Comparison of ENCODE assay signal across 15 cellular contexts in genomic region chr3:195467641-195468390, GRCh38. TPM values are rescaled to one million over a fixed set of nuclear protein-coding genes. Genes with fewer than 3 reads are reported as not detected.
DNase-seq lines count a peak whose midpoint lies in the region; ATAC-seq and TF ChIP-seq lines count a peak whose summit lies in the region.
"Had no signal": no experiment of that assay in that cellular context is flagged by ENCODE, and none has a peak within 500 bp of the region (broad histone marks: within the 10 kb centered on the region; RNA-seq: fewer than 3 reads in every experiment).

No MANE protein-coding gene starts in this region.

- H3K4me3 ChIP-seq in KMS-11 (IDR thresholded peaks at IDR 0.05; ENCODE audit: insufficient read depth, low read depth, low read length) (peak overlapping the region; percentile 25), left ventricle myocardium inferior (no peak overlapping the region)
- H3K4me3 ChIP-seq: tibial nerve had no signal

- peaks cover 0 to 22% (median 15%) of the 10 kb centered on the region in 9 donors for H3K9me3 Mint-ChIP-seq in naive thymus-derived CD8-positive, alpha-beta T cell

- H3K27ac ChIP-seq in KMS-11, result peak overlapping the region; percentile 55
- H3K27ac ChIP-seq in left ventricle myocardium inferior (replicated peaks), result no peak overlapping the region
- H3K27ac ChIP-seq: tibial nerve had no signal

- peak overlapping the region; percentile 44 to 86 (median 77) for H3K27ac Mint-ChIP-seq in naive thymus-derived CD8-positive, alpha-beta T cell
- H3K27ac Mint-ChIP-seq: H9 had no signal

- no peaks in the 10 kb centered on the region for H3K27me3 Mint-ChIP-seq in naive thymus-derived CD8-positive, alpha-beta T cell

- H3K27me3 ChIP-seq in KMS-11 (ENCODE audit: insufficient read depth, low read depth) (no peaks in the 10 kb centered on the region), left ventricle myocardium inferior (ENCODE audit: low read depth) (no peaks in the 10 kb centered on the region)
- H3K27me3 ChIP-seq: tibial nerve had no signal

- peak overlapping the region; percentile 38 for H2AFZ ChIP-seq in KMS-11 (ENCODE audit: low read depth)

- peak overlapping the region; percentile 13; the same call in 1 of the 2 replicates for H3K9ac ChIP-seq in KMS-11

- H4K20me1 ChIP-seq in KMS-11 (ENCODE audit: insufficient read depth), result no peaks in the 10 kb centered on the region

- no peaks in the 10 kb centered on the region for H3K36me3 ChIP-seq in KMS-11 (ENCODE audit: insufficient read depth)
- H3K36me3 ChIP-seq in left ventricle myocardium inferior, result no peaks in the 10 kb centered on the region
- H3K36me3 ChIP-seq: tibial nerve had no signal

- peaks cover 3 to 9% (median 8%) of the 10 kb centered on the region in 4 donors for H3K4me1 Mint-ChIP-seq in naive thymus-derived CD8-positive, alpha-beta T cell

- H3K4me1 ChIP-seq in KMS-11 (ENCODE audit: low read depth, poor library complexity, severe bottlenecking), result peaks cover 21% of the 10 kb centered on the region
- H3K4me1 ChIP-seq in left ventricle myocardium inferior, result peaks cover 6% of the 10 kb centered on the region
- H3K4me1 ChIP-seq: tibial nerve had no signal

- peak; percentile 89 to 92 for ATAC-seq in naive thymus-derived CD8-positive, alpha-beta T cell

- DNase-seq in EH (ENCODE audit: low read depth) (peak; percentile 51), amniotic epithelial cell (ENCODE audit: low read depth) (peak; percentile 92), NCI-H510A (lab: John Stamatoyannopoulos, UW) (no peak), NAMALWA (ENCODE audit: low spot score) (no peak), left ventricle myocardium inferior (no peak), foreskin melanocyte (no peak)
- peak in 2 of 10 donors; percentile 40 to 47 for DNase-seq in naive thymus-derived CD8-positive, alpha-beta T cell
- DNase-seq: activated effector memory CD4-positive, alpha-beta T cell treated with Interleukin-2 at 50 U/mL for 16 hours; Calu3; dermis blood vessel endothelial cell; H9; NCI-H1105; NCI-H510A treated with DMSO at 0.1 percent for 48 hours had no signal

- H3K36me3 Mint-ChIP-seq in naive thymus-derived CD8-positive, alpha-beta T cell, result peaks cover 0 to 20% (median 16%) of the 10 kb centered on the region in 3 donors

- no peaks in the 10 kb centered on the region for H3K9me3 ChIP-seq in left ventricle myocardium inferior (replicated peaks)
- H3K9me3 ChIP-seq: tibial nerve had no signal

- H3K4me2 ChIP-seq in KMS-11, result peak overlapping the region; percentile 40

- peak overlapping the region in 3 of 10 donors; percentile 1 to 46 (median 1) for H3K4me3 Mint-ChIP-seq in naive thymus-derived CD8-positive, alpha-beta T cell
- H3K4me3 Mint-ChIP-seq: H9 had no signal

- POLR2A ChIA-PET in naive thymus-derived CD8-positive, alpha-beta T cell (lab: Charles Lee), result no interaction called here

- TF ChIP-seq CTCF in KMS-11 (conservative IDR thresholded peaks at IDR 0.05; ENCODE audit: low read depth, low read length) (no peak), left ventricle myocardium inferior (IDR thresholded peaks at IDR 0.05; ENCODE audit: borderline replicate concordance) (no peak)

- intact Hi-C loops in left ventricle myocardium inferior (cut with micrococcal nuclease), result no loop called here

- no peaks in the 10 kb centered on the region for H3K79me2 ChIP-seq in KMS-11 (ENCODE audit: insufficient read depth, low read depth)

RNA-seq across cellular contexts. Expression of gene ACAP2, which starts 25.0 kb away (rescaled TPM):
- total RNA-seq in naive thymus-derived CD8-positive, alpha-beta T cell, result 10 to 100 TPM; 78.7 to 81.0 TPM
- 10 to 100 TPM; 36.7 to 49.6 (median 49.5) TPM for polyA plus RNA-seq in naive thymus-derived CD8-positive, alpha-beta T cell
- total RNA-seq in left ventricle myocardium inferior, result 14.3 TPM

Comparison
In these comparisons a context has a peak if more than half of its experiments do, and no peak if none do; other contexts are left out.
1. DNase-seq: peak in EH (single experiment) and amniotic epithelial cell (single experiment); none in NCI-H510A (single experiment), NAMALWA (single experiment), left ventricle myocardium inferior (single experiment) and foreskin melanocyte (single experiment).